In genomic region chr12:13208533-13209278, GRCh38 we compare ENCODE assay signal across 8 cellular contexts. TPM values are rescaled to one million over a fixed set of nuclear protein-coding genes. Genes with fewer than 3 reads are reported as not detected.
DNase-seq lines count a peak whose midpoint lies in the region; ATAC-seq and TF ChIP-seq lines count a peak whose summit lies in the region.

No MANE protein-coding gene starts in this region.

- no peak for TF ChIP-seq CTCF in RWPE2 (IDR thresholded peaks at IDR 0.05; ENCODE audit: poor library complexity, severe bottlenecking)
- peak in 2 of 3 experiments; percentile 25 to 38 for TF ChIP-seq CTCF in testis (IDR thresholded peaks at IDR 0.05)

- TF ChIP-seq POLR2A in testis (IDR thresholded peaks at IDR 0.05): no peak

- 81 to 85% methylated on average over 7 of the region's 7 CpGs for WGBS in testis, 2 donors

- H3K4me1 ChIP-seq in RWPE2 (ENCODE audit: insufficient read depth, poor library complexity, severe bottlenecking): peaks cover 43% of the 10 kb centered on the region
- H3K4me1 ChIP-seq in testis: peaks cover 7% of the 10 kb centered on the region

- H3K9me3 ChIP-seq in RWPE2 (ENCODE audit: severe bottlenecking) (no peaks in the 10 kb centered on the region), testis (no peaks in the 10 kb centered on the region)

- H3K27me3 ChIP-seq in RWPE2 (ENCODE audit: insufficient read depth, poor library complexity, severe bottlenecking): no peaks in the 10 kb centered on the region
- H3K27me3 ChIP-seq in testis: no peaks in the 10 kb centered on the region

- H3K9me3 Mint-ChIP-seq in T-cell: no peaks in the 10 kb centered on the region

- ATAC-seq in RWPE2 (ENCODE audit: low read depth) (no peak), T-cell (replicated peaks in 1 of 4) (no peak)

- no peak overlapping the region for H3K4me3 Mint-ChIP-seq in T-cell

- intact Hi-C loops in testis (cut with DNase I; ENCODE audit: low total_unique reads) (loop anchor here (10.0 kb wide), 1 partner anchor 294 kb away; no protein-coding TSS in a partner anchor), posterior cingulate gyrus (cut with DNase I) (loop anchor here (1.0 kb wide), 1 partner anchor 110 kb away; no protein-coding TSS in a partner anchor)

- H3K27ac ChIP-seq in RWPE2 (ENCODE audit: poor library complexity, severe bottlenecking) (peak overlapping the region; percentile 97), testis (no peak overlapping the region)

- CTCF ChIA-PET in T-cell (lab: Charles Lee): interaction anchor here in 1 of 2 donors (0.9 to 5.6 kb wide), 3 partner anchors 292 to 419 kb away, joined by 3 to 34 read pairs (median 4); no protein-coding TSS in a partner anchor

- H3K27ac Mint-ChIP-seq in T-cell: no peak overlapping the region

- peak; percentile 2 for DNase-seq in NCI-H345 (lab: John Stamatoyannopoulos, UW)
- no peak for DNase-seq in NCI-H345 treated with DMSO at 0.1 percent for 48 hours (lab: John Stamatoyannopoulos, UW; ENCODE audit: unreplicated experiment)
- no peak for DNase-seq in RWPE2 (ENCODE audit: low spot score)
- peak; percentile 40 for DNase-seq in globus pallidus (ENCODE audit: low spot score)
- peak; percentile 37 for DNase-seq in testis
- no peak for DNase-seq in posterior cingulate gyrus
- no peak for DNase-seq in activated CD8-positive, alpha-beta memory T cell treated with anti-CD3 and anti-CD28 coated beads, Interleukin-2, amount 50 U/mL, for 4 hours
- no peak for DNase-seq in T-cell

- H3K4me3 ChIP-seq in RWPE2 (ENCODE audit: severe bottlenecking): no peak overlapping the region
- no peak overlapping the region for H3K4me3 ChIP-seq in testis

- peaks cover 8 to 26% (median 17%) of the 10 kb centered on the region in 3 donors for H3K4me1 Mint-ChIP-seq in T-cell

- POLR2A ChIA-PET in T-cell (lab: Charles Lee): interaction anchor here in 1 of 2 donors (0.7 kb wide), 1 partner anchor 12 kb away, joined by 3 read pairs; no protein-coding TSS in a partner anchor

- no peaks in the 10 kb centered on the region for H3K36me3 Mint-ChIP-seq in T-cell

- H3K27me3 Mint-ChIP-seq in T-cell: peaks cover 0 to 4% of the 10 kb centered on the region in 2 donors

- H3K36me3 ChIP-seq in RWPE2 (ENCODE audit: low read depth) (peaks cover 29% of the 10 kb centered on the region), testis (ENCODE audit: low read depth, missing control alignments) (no peaks in the 10 kb centered on the region)

RNA-seq across cellular contexts. Expression of gene EMP1, which starts 12.2 kb away (rescaled TPM):
- total RNA-seq in testis (10 to 100 TPM; 14.1 to 29.2 TPM), T-cell (1 to 10 TPM; 1.4 to 5.4 (median 2.8) TPM)
- 59.4 TPM for polyA plus RNA-seq in testis (ENCODE audit: insufficient read depth, low read depth, low replicate concordance)

Comparison
In these comparisons a context has a peak if more than half of its experiments do, and no peak if none do; other contexts are left out.
1. DNase-seq: peak in NCI-H345 (single experiment), globus pallidus (single experiment) and testis (single experiment); none in NCI-H345 treated with DMSO at 0.1 percent for 48 hours (single experiment), RWPE2 (single experiment), posterior cingulate gyrus (0 of 10), activated CD8-positive, alpha-beta memory T cell treated with anti-CD3 and anti-CD28 coated beads, Interleukin-2, amount 50 U/mL, for 4 hours (single experiment) and T-cell (0 of 34).